Comparison of ENCODE assay signal across 8 cellular contexts in genomic region chr2:64325852-64326577, GRCh38.
DNase-seq lines count a peak whose midpoint lies in the region; ATAC-seq and TF ChIP-seq lines count a peak whose summit lies in the region.

No MANE protein-coding gene starts in this region.

- DNase-seq in activated CD8-positive, alpha-beta memory T cell treated with anti-CD3 and anti-CD28 coated beads, Interleukin-2, amount 50 U/mL, for 24 hours (ENCODE audit: extremely low read depth), result peak; percentile 25
- DNase-seq in stimulated activated CD4-positive, alpha-beta T cell treated with anti-CD3 and anti-CD28 coated beads, Interleukin-2, amount 100 ng/mL, for 24 hours, result peak; percentile 43 to 61
- DNase-seq in sigmoid colon (no peak), left colon (no peak), hepatocyte (ENCODE audit: low spot score) (no peak), nephron progenitor cell (no peak)

- no peak overlapping the region for H3K4me3 ChIP-seq in sigmoid colon
- no peak overlapping the region for H3K4me3 ChIP-seq in hepatocyte

- H3K4me2 ChIP-seq in hepatocyte, result no peak overlapping the region

- H3K9me3 Mint-ChIP-seq in nephron progenitor cell, result peaks cover 5% of the 10 kb centered on the region

- no peak for TF ChIP-seq EP300 in sigmoid colon (IDR thresholded peaks at IDR 0.05)

- H3K36me3 ChIP-seq in sigmoid colon, result no peaks in the 10 kb centered on the region
- H3K36me3 ChIP-seq in hepatocyte (replicated peaks; ENCODE audit: insufficient read depth, low read depth), result no peaks in the 10 kb centered on the region

- H3K36me3 Mint-ChIP-seq in nephron progenitor cell (ENCODE audit: low read depth), result no peaks in the 10 kb centered on the region

- no peaks in the 10 kb centered on the region for H3K9me3 ChIP-seq in sigmoid colon
- H3K9me3 ChIP-seq in hepatocyte (ENCODE audit: low read depth), result no peaks in the 10 kb centered on the region

- no peak overlapping the region for H2AFZ ChIP-seq in hepatocyte

- intact Hi-C loops in sigmoid colon (cut with DNase I), result loop anchor here (5.0 kb wide), 2 partner anchors 94 to 184 kb away; partner anchors contain the start of gene PELI1
- intact Hi-C loops in left colon (cut with DNase I, micrococcal nuclease), result loop anchor here in 1 of 2 donors (5.0 kb wide), 1 partner anchor 279 kb away; no protein-coding TSS in a partner anchor

- H3K27me3 ChIP-seq in sigmoid colon, result no peaks in the 10 kb centered on the region
- no peaks in the 10 kb centered on the region for H3K27me3 ChIP-seq in hepatocyte

- no peak overlapping the region for H3K4me3 Mint-ChIP-seq in nephron progenitor cell

- H3K27ac Mint-ChIP-seq in nephron progenitor cell, result no peak overlapping the region

- H3K4me1 Mint-ChIP-seq in nephron progenitor cell, result peaks cover 58% of the 10 kb centered on the region

- 73 to 90% methylated on average over 8 of the region's 8 CpGs for WGBS in sigmoid colon, 2 donors
- 87% methylated on average over 8 of the region's 8 CpGs for WGBS in hepatocyte (ENCODE audit: low lambda C conversion rate, missing lambda C conversion rate)

- TF ChIP-seq CTCF in sigmoid colon (IDR thresholded peaks at IDR 0.05) (no peak), hepatocyte (IDR thresholded peaks at IDR 0.05; ENCODE audit: poor library complexity) (no peak), nephron progenitor cell (IDR thresholded peaks at IDR 0.05) (no peak)

- H3K9me2 ChIP-seq in hepatocyte (replicated peaks; ENCODE audit: insufficient read depth), result no peaks in the 10 kb centered on the region

- peaks cover 0 to 27% (median 17%) of the 10 kb centered on the region in 4 donors for H3K4me1 ChIP-seq in sigmoid colon
- H3K4me1 ChIP-seq in hepatocyte (ENCODE audit: insufficient read depth), result no peaks in the 10 kb centered on the region

- no peaks in the 10 kb centered on the region for H3K79me2 ChIP-seq in hepatocyte

- TF ChIP-seq POLR2A in GM19193 (IDR thresholded peaks at IDR 0.05; ENCODE audit: extremely low read depth, insufficient read depth, insufficient read length) (peak; percentile 50), sigmoid colon (IDR thresholded peaks at IDR 0.05) (no peak)

- H4K20me1 ChIP-seq in hepatocyte (ENCODE audit: insufficient read depth, poor library complexity, severe bottlenecking), result no peaks in the 10 kb centered on the region

- H3K27me3 Mint-ChIP-seq in nephron progenitor cell (ENCODE audit: low read depth, poor library complexity), result peaks cover 6% of the 10 kb centered on the region

- H3K27ac ChIP-seq in sigmoid colon (no peak overlapping the region), hepatocyte (no peak overlapping the region)

- ATAC-seq in HG03103 (IDR thresholded peaks at IDR 0.05; ENCODE audit: low read depth, unreplicated experiment), result peak; percentile 90
- no peak for ATAC-seq in left colon

Comparison
In these comparisons a context has a peak if more than half of its experiments do, and no peak if none do; other contexts are left out.
1. DNase-seq: peak in activated CD8-positive, alpha-beta memory T cell treated with anti-CD3 and anti-CD28 coated beads, Interleukin-2, amount 50 U/mL, for 24 hours (single experiment) and stimulated activated CD4-positive, alpha-beta T cell treated with anti-CD3 and anti-CD28 coated beads, Interleukin-2, amount 100 ng/mL, for 24 hours (2 of 2); none in sigmoid colon (single experiment), left colon (0 of 2), hepatocyte (single experiment) and nephron progenitor cell (single experiment).